14 cellular contexts compared by ENCODE assay signal in the genomic region with DNA sequence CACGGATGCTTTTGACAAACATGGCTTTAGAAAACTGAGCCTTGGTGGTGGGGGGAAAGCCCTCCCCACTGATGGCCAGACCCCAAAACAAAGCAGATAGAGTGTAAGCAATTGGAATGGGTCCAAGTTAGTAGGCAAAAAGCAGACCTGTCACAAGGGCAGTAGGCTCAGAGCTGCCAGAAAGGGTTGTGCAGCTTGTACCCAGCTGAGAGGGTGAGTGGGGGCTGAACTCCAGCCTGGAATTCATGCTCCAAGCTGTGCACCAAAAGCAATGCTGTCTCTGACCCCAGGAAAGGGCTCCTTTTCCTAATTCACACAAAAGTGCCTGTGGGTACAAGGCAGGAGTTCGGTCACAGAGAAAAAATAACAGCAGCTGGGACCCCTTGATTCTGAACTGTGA.
A peak's percentile ranks its signal among the peaks of the same experiment; 100 is the strongest.
DNase-seq lines count a peak whose midpoint lies in the region; ATAC-seq and TF ChIP-seq lines count a peak whose summit lies in the region.
"Had no signal": no experiment of that assay in that cellular context is flagged by ENCODE, and none has a peak within 500 bp of the region (broad histone marks: within the 10 kb centered on the region; RNA-seq: fewer than 3 reads in every experiment).

No MANE protein-coding gene starts in this region.

- DNase-seq in heart left ventricle (no peak), left cardiac atrium (no peak), WTC11 (ENCODE audit: low spot score) (no peak), retina (peak; percentile 33), WERI-Rb-1 (no peak), psoas muscle (no peak), amniotic stem cell (lab: John Stamatoyannopoulos, UW) (no peak)
- DNase-seq: AML-193; CD4-positive, CD25-positive, alpha-beta regulatory T cell; NCI-H1436; NCI-H526 treated with DMSO at 0.1 percent for 48 hours; SIG-M5 had no signal

- no peak for TF ChIP-seq POLR2A in heart left ventricle (IDR thresholded peaks at IDR 0.05)

- H3K9me3 ChIP-seq in heart left ventricle (no peaks in the 10 kb centered on the region), HUES48 (ENCODE audit: control insufficient read depth, insufficient read depth, low read length) (no peaks in the 10 kb centered on the region), WERI-Rb-1 (ENCODE audit: severe bottlenecking) (no peaks in the 10 kb centered on the region), psoas muscle (no peaks in the 10 kb centered on the region)
- H3K9me3 ChIP-seq: HAP-1 had no signal

- H3K4me3 Mint-ChIP-seq in WTC11 = peak overlapping the region; percentile 16; the same call in 1 of the 2 replicates
- H3K4me3 Mint-ChIP-seq: CD4-positive, CD25-positive, alpha-beta regulatory T cell had no signal

- H3K9me3 Mint-ChIP-seq in WTC11 = no peaks in the 10 kb centered on the region

- intact Hi-C loops in heart left ventricle (cut with DNase I) (no loop called here), left cardiac atrium (cut with DNase I) (no loop called here), psoas muscle (cut with DNase I) (loop anchor here in 1 of 2 donors (10.0 kb wide), 1 partner anchor 63 kb away; no protein-coding TSS in a partner anchor)

- no peak overlapping the region for H3K27ac Mint-ChIP-seq in WTC11
- H3K27ac Mint-ChIP-seq: CD4-positive, CD25-positive, alpha-beta regulatory T cell had no signal

- peaks cover 19% of the 10 kb centered on the region for H3K27me3 Mint-ChIP-seq in WTC11 (ENCODE audit: low read depth)
- H3K27me3 Mint-ChIP-seq: CD4-positive, CD25-positive, alpha-beta regulatory T cell had no signal

- ATAC-seq in heart left ventricle (peak; percentile 64 to 74 (median 68)), left cardiac atrium (no peak), WTC11 (no peak; the same call in 1 of the 2 replicates), psoas muscle (no peak)

- H3K36me3 ChIP-seq in heart left ventricle (no peaks in the 10 kb centered on the region), HUES48 (ENCODE audit: control insufficient read depth, insufficient read depth, low read length) (no peaks in the 10 kb centered on the region), WERI-Rb-1 (no peaks in the 10 kb centered on the region), psoas muscle (ENCODE audit: insufficient read depth in 1 of 2, low read depth in 1 of 2) (no peaks in the 10 kb centered on the region)
- H3K36me3 ChIP-seq: HAP-1 had no signal

- TF ChIP-seq CTCF in heart left ventricle (IDR thresholded peaks at IDR 0.05) = no peak
- TF ChIP-seq CTCF in WTC11 (IDR thresholded peaks at IDR 0.05) = no peak
- no peak for TF ChIP-seq CTCF in WERI-Rb-1 (IDR thresholded peaks at IDR 0.05; ENCODE audit: low read depth, low read length)
- TF ChIP-seq CTCF in psoas muscle (IDR thresholded peaks at IDR 0.05) = no peak

- H3K36me3 Mint-ChIP-seq in WTC11 = no peaks in the 10 kb centered on the region
- H3K36me3 Mint-ChIP-seq: CD4-positive, CD25-positive, alpha-beta regulatory T cell had no signal

- POLR2A ChIA-PET in WTC11 (lab: Charles Lee) = no interaction called here

- H3K27me3 ChIP-seq in heart left ventricle (no peaks in the 10 kb centered on the region), HUES48 (ENCODE audit: control insufficient read depth, insufficient read depth, low read length) (peaks cover 65% of the 10 kb centered on the region), WERI-Rb-1 (ENCODE audit: insufficient read depth, low read depth, severe bottlenecking) (peaks cover 74% of the 10 kb centered on the region), psoas muscle (ENCODE audit: insufficient read depth in 3 of 3, low read length in 2 of 3) (no peaks in the 10 kb centered on the region)

- H3K9ac ChIP-seq in HUES48 (ENCODE audit: low read depth, low read length) = no peak overlapping the region

- H3K4me1 ChIP-seq in heart left ventricle (no peaks in the 10 kb centered on the region), HUES48 (ENCODE audit: control insufficient read depth, insufficient read depth, low read length) (peaks cover 53% of the 10 kb centered on the region), psoas muscle (no peaks in the 10 kb centered on the region)

- H3K4me1 Mint-ChIP-seq in WTC11 = peaks cover 46% of the 10 kb centered on the region

- CTCF ChIA-PET in WTC11 (lab: Charles Lee) = no interaction called here

- no peak overlapping the region for H3K4me3 ChIP-seq in heart left ventricle
- H3K4me3 ChIP-seq in HUES48 (ENCODE audit: low read depth, low read length) = no peak overlapping the region
- H3K4me3 ChIP-seq in WERI-Rb-1 (ENCODE audit: low read depth, low read length) = no peak overlapping the region
- H3K4me3 ChIP-seq in psoas muscle = no peak overlapping the region
- H3K4me3 ChIP-seq: HAP-1 had no signal

- H3K27ac ChIP-seq in heart left ventricle (no peak overlapping the region), HUES48 (ENCODE audit: low read depth, low read length) (peak overlapping the region; percentile 59), WERI-Rb-1 (no peak overlapping the region), psoas muscle (no peak overlapping the region)

- 45 to 64% (median 62%) methylated on average over 2 of the region's 2 CpGs for WGBS in heart left ventricle, 4 donors
- 50 to 64% (median 54%) methylated on average over 2 of the region's 2 CpGs for WGBS in psoas muscle, 3 donors

TF ChIP-seq in WTC11, 78 proteins besides CTCF, POLR2A, EP300 and RAD21 (continues in another document):
- TF ChIP-seq, protein P1, sequence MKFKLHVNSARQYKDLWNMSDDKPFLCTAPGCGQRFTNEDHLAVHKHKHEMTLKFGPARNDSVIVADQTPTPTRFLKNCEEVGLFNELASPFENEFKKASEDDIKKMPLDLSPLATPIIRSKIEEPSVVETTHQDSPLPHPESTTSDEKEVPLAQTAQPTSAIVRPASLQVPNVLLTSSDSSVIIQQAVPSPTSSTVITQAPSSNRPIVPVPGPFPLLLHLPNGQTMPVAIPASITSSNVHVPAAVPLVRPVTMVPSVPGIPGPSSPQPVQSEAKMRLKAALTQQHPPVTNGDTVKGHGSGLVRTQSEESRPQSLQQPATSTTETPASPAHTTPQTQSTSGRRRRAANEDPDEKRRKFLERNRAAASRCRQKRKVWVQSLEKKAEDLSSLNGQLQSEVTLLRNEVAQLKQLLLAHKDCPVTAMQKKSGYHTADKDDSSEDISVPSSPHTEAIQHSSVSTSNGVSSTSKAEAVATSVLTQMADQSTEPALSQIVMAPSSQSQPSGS (CRISPR knock-in tag; IDR thresholded peaks at IDR 0.05; ENCODE audit: borderline replicate concordance, low read depth) = no peak
- TF ChIP-seq, protein P2, sequence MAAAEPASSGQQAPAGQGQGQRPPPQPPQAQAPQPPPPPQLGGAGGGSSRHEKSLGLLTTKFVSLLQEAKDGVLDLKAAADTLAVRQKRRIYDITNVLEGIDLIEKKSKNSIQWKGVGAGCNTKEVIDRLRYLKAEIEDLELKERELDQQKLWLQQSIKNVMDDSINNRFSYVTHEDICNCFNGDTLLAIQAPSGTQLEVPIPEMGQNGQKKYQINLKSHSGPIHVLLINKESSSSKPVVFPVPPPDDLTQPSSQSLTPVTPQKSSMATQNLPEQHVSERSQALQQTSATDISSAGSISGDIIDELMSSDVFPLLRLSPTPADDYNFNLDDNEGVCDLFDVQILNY (CRISPR knock-in tag; IDR thresholded peaks at IDR 0.05) = no peak
- TF ChIP-seq, protein P3, sequence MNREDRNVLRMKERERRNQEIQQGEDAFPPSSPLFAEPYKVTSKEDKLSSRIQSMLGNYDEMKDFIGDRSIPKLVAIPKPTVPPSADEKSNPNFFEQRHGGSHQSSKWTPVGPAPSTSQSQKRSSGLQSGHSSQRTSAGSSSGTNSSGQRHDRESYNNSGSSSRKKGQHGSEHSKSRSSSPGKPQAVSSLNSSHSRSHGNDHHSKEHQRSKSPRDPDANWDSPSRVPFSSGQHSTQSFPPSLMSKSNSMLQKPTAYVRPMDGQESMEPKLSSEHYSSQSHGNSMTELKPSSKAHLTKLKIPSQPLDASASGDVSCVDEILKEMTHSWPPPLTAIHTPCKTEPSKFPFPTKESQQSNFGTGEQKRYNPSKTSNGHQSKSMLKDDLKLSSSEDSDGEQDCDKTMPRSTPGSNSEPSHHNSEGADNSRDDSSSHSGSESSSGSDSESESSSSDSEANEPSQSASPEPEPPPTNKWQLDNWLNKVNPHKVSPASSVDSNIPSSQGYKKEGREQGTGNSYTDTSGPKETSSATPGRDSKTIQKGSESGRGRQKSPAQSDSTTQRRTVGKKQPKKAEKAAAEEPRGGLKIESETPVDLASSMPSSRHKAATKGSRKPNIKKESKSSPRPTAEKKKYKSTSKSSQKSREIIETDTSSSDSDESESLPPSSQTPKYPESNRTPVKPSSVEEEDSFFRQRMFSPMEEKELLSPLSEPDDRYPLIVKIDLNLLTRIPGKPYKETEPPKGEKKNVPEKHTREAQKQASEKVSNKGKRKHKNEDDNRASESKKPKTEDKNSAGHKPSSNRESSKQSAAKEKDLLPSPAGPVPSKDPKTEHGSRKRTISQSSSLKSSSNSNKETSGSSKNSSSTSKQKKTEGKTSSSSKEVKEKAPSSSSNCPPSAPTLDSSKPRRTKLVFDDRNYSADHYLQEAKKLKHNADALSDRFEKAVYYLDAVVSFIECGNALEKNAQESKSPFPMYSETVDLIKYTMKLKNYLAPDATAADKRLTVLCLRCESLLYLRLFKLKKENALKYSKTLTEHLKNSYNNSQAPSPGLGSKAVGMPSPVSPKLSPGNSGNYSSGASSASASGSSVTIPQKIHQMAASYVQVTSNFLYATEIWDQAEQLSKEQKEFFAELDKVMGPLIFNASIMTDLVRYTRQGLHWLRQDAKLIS (CRISPR knock-in tag; IDR thresholded peaks at IDR 0.05; ENCODE audit: borderline replicate concordance) = no peak
- TF ChIP-seq MXD4 (CRISPR knock-in tag; IDR thresholded peaks at IDR 0.05; ENCODE audit: borderline replicate concordance) (no peak), SMAD4 (CRISPR knock-in tag; IDR thresholded peaks at IDR 0.05) (no peak), ZNF219 (CRISPR knock-in tag; IDR thresholded peaks at IDR 0.05; ENCODE audit: borderline replicate concordance) (no peak), CBFB (CRISPR knock-in tag; IDR thresholded peaks at IDR 0.05; ENCODE audit: low read depth) (no peak)
- TF ChIP-seq, protein P4, sequence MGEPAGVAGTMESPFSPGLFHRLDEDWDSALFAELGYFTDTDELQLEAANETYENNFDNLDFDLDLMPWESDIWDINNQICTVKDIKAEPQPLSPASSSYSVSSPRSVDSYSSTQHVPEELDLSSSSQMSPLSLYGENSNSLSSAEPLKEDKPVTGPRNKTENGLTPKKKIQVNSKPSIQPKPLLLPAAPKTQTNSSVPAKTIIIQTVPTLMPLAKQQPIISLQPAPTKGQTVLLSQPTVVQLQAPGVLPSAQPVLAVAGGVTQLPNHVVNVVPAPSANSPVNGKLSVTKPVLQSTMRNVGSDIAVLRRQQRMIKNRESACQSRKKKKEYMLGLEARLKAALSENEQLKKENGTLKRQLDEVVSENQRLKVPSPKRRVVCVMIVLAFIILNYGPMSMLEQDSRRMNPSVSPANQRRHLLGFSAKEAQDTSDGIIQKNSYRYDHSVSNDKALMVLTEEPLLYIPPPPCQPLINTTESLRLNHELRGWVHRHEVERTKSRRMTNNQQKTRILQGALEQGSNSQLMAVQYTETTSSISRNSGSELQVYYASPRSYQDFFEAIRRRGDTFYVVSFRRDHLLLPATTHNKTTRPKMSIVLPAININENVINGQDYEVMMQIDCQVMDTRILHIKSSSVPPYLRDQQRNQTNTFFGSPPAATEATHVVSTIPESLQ (CRISPR knock-in tag; IDR thresholded peaks at IDR 0.05) = no peak

Comparison
In these comparisons a context has a peak if more than half of its experiments do, and no peak if none do; other contexts are left out.
1. ATAC-seq: peak in heart left ventricle (4 of 4); none in left cardiac atrium (0 of 2), WTC11 (single experiment) and psoas muscle (0 of 4).